9 cellular contexts compared by ENCODE assay signal in genomic region chr19:6476155-6476895, GRCh38. TPM values are rescaled to one million over a fixed set of nuclear protein-coding genes. Genes with fewer than 3 reads are reported as not detected.
DNase-seq lines count a peak whose midpoint lies in the region; ATAC-seq and TF ChIP-seq lines count a peak whose summit lies in the region.
"Had no signal": no experiment of that assay in that cellular context is flagged by ENCODE, and none has a peak within 500 bp of the region (broad histone marks: within the 10 kb centered on the region; RNA-seq: fewer than 3 reads in every experiment).

No MANE protein-coding gene starts in this region.

- 0 to 19% methylated on average over 3 to 33 of the region's 33 CpGs for WGBS in body of pancreas, 2 donors
- 3% methylated on average over 23 of the region's 33 CpGs for WGBS in smooth muscle cell (ENCODE audit: low lambda C conversion rate)

- no peaks in the 10 kb centered on the region for H3F3A ChIP-seq in smooth muscle cell (ENCODE audit: low read depth)

- no peak overlapping the region for H3K9ac ChIP-seq in smooth muscle cell (ENCODE audit: low read depth)
- H3K9ac ChIP-seq: BLaER1 treated with 17β-estradiol and CSF1 and Interleukin-3, amounts not matched to agents 10 nM and 100 nM had no signal

- no peaks in the 10 kb centered on the region for H3K36me3 ChIP-seq in body of pancreas (replicated peaks in 1 of 2; ENCODE audit: insufficient read depth in 1 of 2, low read depth in 2 of 2)
- H3K36me3 ChIP-seq in smooth muscle cell (ENCODE audit: low read depth): no peaks in the 10 kb centered on the region

- DNase-seq in SKM-1 treated with dmso at 0.1 percent for 144 hours (lab: John Stamatoyannopoulos, UW; ENCODE audit: unreplicated experiment): peak; percentile 4
- DNase-seq in SKM-1 (lab: John Stamatoyannopoulos, UW; ENCODE audit: unreplicated experiment): no peak
- peak; percentile 62 for DNase-seq in T-helper 9 cell
- DNase-seq in body of pancreas: peak; percentile 93 to 98 (median 94)
- DNase-seq in smooth muscle cell (lab: John Stamatoyannopoulos, UW; ENCODE audit: unreplicated experiment): no peak
- DNase-seq in COR-L47 (lab: John Stamatoyannopoulos, UW): no peak
- DNase-seq in NCI-H1694 treated with DMSO at 0.1 percent for 48 hours (lab: John Stamatoyannopoulos, UW): no peak

- H3K27me3 ChIP-seq in body of pancreas (no peaks in the 10 kb centered on the region), smooth muscle cell (ENCODE audit: low read depth) (peaks cover 23% of the 10 kb centered on the region)
- H3K27me3 ChIP-seq: BLaER1 treated with 17β-estradiol and CSF1 and Interleukin-3, amounts not matched to agents 10 nM and 100 nM had no signal

- H3K79me2 ChIP-seq in smooth muscle cell (ENCODE audit: low read depth): no peaks in the 10 kb centered on the region

- H3K4me1 ChIP-seq in body of pancreas (peaks cover 30% of the 10 kb centered on the region), smooth muscle cell (ENCODE audit: low read depth) (peaks cover 9% of the 10 kb centered on the region)

- H3K27ac ChIP-seq in body of pancreas: no peak overlapping the region
- no peak overlapping the region for H3K27ac ChIP-seq in smooth muscle cell (ENCODE audit: low read depth)
- H3K27ac ChIP-seq: BLaER1 treated with 17β-estradiol and CSF1 and Interleukin-3, amounts not matched to agents 10 nM and 100 nM had no signal

- no peaks in the 10 kb centered on the region for H4K20me1 ChIP-seq in smooth muscle cell (ENCODE audit: low read depth)

- intact Hi-C loops in body of pancreas (cut with DNase I): no loop called here

- TF ChIP-seq CTCF in body of pancreas (IDR thresholded peaks at IDR 0.05) (no peak), smooth muscle cell (IDR thresholded peaks at IDR 0.05; ENCODE audit: borderline replicate concordance, insufficient read depth, poor library complexity, severe bottlenecking) (no peak)

- H2AFZ ChIP-seq in smooth muscle cell (ENCODE audit: low read depth): peak overlapping the region; percentile 39

- ATAC-seq in body of pancreas: peak; percentile 86

- H3K4me3 ChIP-seq in body of pancreas (no peak overlapping the region), iPS-18c (ENCODE audit: insufficient read depth, low read depth, low read length) (peak overlapping the region; percentile 59), smooth muscle cell (peak overlapping the region; percentile 25)
- H3K4me3 ChIP-seq: BLaER1 treated with 17β-estradiol and CSF1 and Interleukin-3, amounts not matched to agents 10 nM and 100 nM had no signal

- no peaks in the 10 kb centered on the region for H3K9me3 ChIP-seq in body of pancreas
- H3K9me3 ChIP-seq in iPS-18c (ENCODE audit: control insufficient read depth, insufficient read depth, low read length): no peaks in the 10 kb centered on the region
- H3K9me3 ChIP-seq in smooth muscle cell (replicated peaks; ENCODE audit: low read depth): no peaks in the 10 kb centered on the region

- TF ChIP-seq POLR2A in body of pancreas (IDR thresholded peaks at IDR 0.05): no peak

- peak overlapping the region; percentile 78 for H3K4me2 ChIP-seq in smooth muscle cell
- H3K4me2 ChIP-seq: BLaER1 treated with 17β-estradiol and CSF1 and Interleukin-3, amounts not matched to agents 10 nM and 100 nM had no signal

RNA-seq across cellular contexts. Expression of gene DENND1C, which starts 5.3 kb away (rescaled TPM):
- 1 to 10 TPM; 1.0 to 1.3 TPM for total RNA-seq in body of pancreas
- total RNA-seq in smooth muscle cell: 0.04 TPM in 1 of 2 replicates, not detected in the other
- polyA plus RNA-seq in smooth muscle cell: 0.67 and 3.3 TPM in 2 replicates

RNA-seq across cellular contexts. Expression of gene CRB3, which starts 12.3 kb away (rescaled TPM):
- total RNA-seq in body of pancreas: 10 to 100 TPM; 35.8 to 37.6 TPM
- 4.0 and 7.8 TPM in 2 replicates for total RNA-seq in smooth muscle cell
- polyA plus RNA-seq in smooth muscle cell: 2.5 and 12.1 TPM in 2 replicates

RNA-seq across cellular contexts. Expression of gene SLC25A23, which starts 16.7 kb away (rescaled TPM):
- total RNA-seq in body of pancreas (10 to 100 TPM; 11.5 to 49.3 TPM), smooth muscle cell (34.2 and 57.1 TPM in 2 replicates)
- polyA plus RNA-seq in smooth muscle cell: 46.9 and 58.7 TPM in 2 replicates

RNA-seq across cellular contexts. Expression of gene TUBB4A, which starts 25.8 kb away (rescaled TPM):
- total RNA-seq in body of pancreas (1 to 10 TPM; 3.0 to 3.4 TPM), smooth muscle cell (not detected in 2 replicates)
- not detected in 2 replicates for polyA plus RNA-seq in smooth muscle cell

RNA-seq across cellular contexts. Expression of gene SLC25A41, which starts 42.8 kb away (rescaled TPM):
- not detected for total RNA-seq in body of pancreas
- not detected in 2 replicates for total RNA-seq in smooth muscle cell
- 0.30 and 0.57 TPM in 2 replicates for polyA plus RNA-seq in smooth muscle cell

Comparison
In these comparisons a context has a peak if more than half of its experiments do, and no peak if none do; other contexts are left out.
1. DNase-seq: peak in SKM-1 treated with dmso at 0.1 percent for 144 hours (single experiment), T-helper 9 cell (single experiment) and body of pancreas (4 of 4); none in SKM-1 (single experiment), smooth muscle cell (single experiment), COR-L47 (single experiment) and NCI-H1694 treated with DMSO at 0.1 percent for 48 hours (single experiment).
2. H3K4me3 ChIP-seq: peak in iPS-18c (single experiment) and smooth muscle cell (single experiment); none in body of pancreas (0 of 2).